ENCODE assay signal across 21 cellular contexts in the genomic region with DNA sequence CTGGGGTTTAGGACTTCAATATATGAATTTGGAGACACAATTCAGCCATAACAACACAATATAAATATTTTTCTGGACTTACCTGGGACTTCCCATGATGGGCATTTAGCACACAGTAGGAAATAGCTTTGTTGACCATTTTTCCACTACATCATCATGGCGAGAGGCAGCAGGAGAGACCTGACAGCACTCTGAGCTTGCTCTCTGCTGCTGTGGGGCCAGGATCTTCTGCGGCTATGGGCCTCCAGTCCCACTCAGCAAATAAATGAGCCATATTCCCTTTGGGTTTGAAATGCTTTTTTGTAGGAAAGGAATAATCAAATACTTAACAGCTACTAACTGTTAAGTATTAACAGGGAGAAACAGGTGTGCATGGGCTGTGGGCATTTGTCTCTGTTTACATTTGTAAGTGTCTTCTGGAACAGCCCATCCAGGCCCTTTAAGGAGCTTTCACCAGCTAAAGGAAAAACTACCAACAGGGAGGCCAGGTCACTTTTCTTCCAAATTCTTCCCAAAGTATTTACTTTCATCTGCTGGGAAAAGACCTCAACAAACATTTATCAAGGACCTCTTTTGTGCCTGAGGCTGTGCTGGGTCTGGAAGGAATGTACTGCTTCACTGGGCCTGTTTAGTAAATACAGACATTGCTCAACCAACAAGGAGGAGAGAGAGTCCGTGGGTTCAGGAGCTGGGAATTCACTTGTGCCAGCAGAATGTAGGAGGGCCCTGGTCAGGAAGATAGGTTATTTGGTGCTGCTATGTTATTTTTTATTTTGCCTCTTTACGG.
DNase-seq lines count a peak whose midpoint lies in the region; ATAC-seq and TF ChIP-seq lines count a peak whose summit lies in the region.
"Had no signal": no experiment of that assay in that cellular context is flagged by ENCODE, and none has a peak within 500 bp of the region (broad histone marks: within the 10 kb centered on the region; RNA-seq: fewer than 3 reads in every experiment).

No MANE protein-coding gene starts in this region.

- no peak overlapping the region for H3K27ac ChIP-seq in PC-9
- no peak overlapping the region for H3K27ac ChIP-seq in heart left ventricle
- H3K27ac ChIP-seq: adrenal gland, colonic mucosa, transverse colon had no signal

- 82 to 88% (median 85%) methylated on average over 4 of the region's 4 CpGs for WGBS in heart left ventricle, 4 donors

- no peaks in the 10 kb centered on the region for H3K36me3 ChIP-seq in PC-9 (ENCODE audit: low read depth)
- H3K36me3 ChIP-seq in heart left ventricle = no peaks in the 10 kb centered on the region
- H3K36me3 ChIP-seq: adrenal gland, colonic mucosa, transverse colon had no signal

- H3K4me3 ChIP-seq in PC-9 (no peak overlapping the region), heart left ventricle (no peak overlapping the region)
- H3K4me3 ChIP-seq: adrenal gland, colonic mucosa, transverse colon had no signal

- no peaks in the 10 kb centered on the region for H3K9me2 ChIP-seq in PC-9 (ENCODE audit: insufficient read depth)

- intact Hi-C loops in PC-9 (cut with micrococcal nuclease; ENCODE audit: unreplicated experiment) = loop anchor here (10.0 kb wide), 1 partner anchor 249 kb away; no protein-coding TSS in a partner anchor
- intact Hi-C loops in heart left ventricle (cut with DNase I) = loop anchor here in 1 of 10 donors (2.0 kb wide), 1 partner anchor 23 kb away; no protein-coding TSS in a partner anchor

- CTCF ChIA-PET in PC-9 (lab: Charles Lee) = interaction anchor here (0.6 kb wide), 1 partner anchor 167 kb away, joined by 7 read pairs; no protein-coding TSS in a partner anchor

- no peak for TF ChIP-seq POLR2A in heart left ventricle (IDR thresholded peaks at IDR 0.05)

- H4K20me1 ChIP-seq in PC-9 (ENCODE audit: insufficient read depth) = no peaks in the 10 kb centered on the region

- H3K9me3 ChIP-seq in PC-9 (ENCODE audit: insufficient read depth, low read depth) (no peaks in the 10 kb centered on the region), heart left ventricle (peaks cover 0 to 9% (median 0%) of the 10 kb centered on the region in 12 donors)
- H3K9me3 ChIP-seq: adrenal gland, colonic mucosa, transverse colon had no signal

- POLR2A ChIA-PET in PC-9 (lab: Charles Lee; ENCODE audit: unreplicated experiment) = no interaction called here

- H3K4me1 ChIP-seq in PC-9 (replicated peaks; ENCODE audit: insufficient read depth) (peaks cover 34% of the 10 kb centered on the region), heart left ventricle (no peaks in the 10 kb centered on the region)
- H3K4me1 ChIP-seq: adrenal gland had no signal

- peak; percentile 53 for DNase-seq in DMS53 treated with DMSO at 0.1 percent for 48 hours (lab: John Stamatoyannopoulos, UW; ENCODE audit: unreplicated experiment)
- DNase-seq in PC-9 = peak in 1 of 2 experiments; percentile 77
- peak; percentile 47 for DNase-seq in kidney tubule cell (ENCODE audit: low spot score)
- peak; percentile 97 for DNase-seq in renal cortical epithelial cell (ENCODE audit: low read depth)
- no peak for DNase-seq in stimulated activated CD4-positive, alpha-beta T cell treated with anti-CD3 and anti-CD28 coated beads, Interleukin-2, amount 100 ng/mL, for 48 hours
- no peak for DNase-seq in SIG-M5 treated with dmso at 0.1 percent for 504 hours (lab: John Stamatoyannopoulos, UW; ENCODE audit: unreplicated experiment)
- no peak for DNase-seq in heart left ventricle
- DNase-seq: activated CD8-positive, alpha-beta T cell treated with anti-CD3 and anti-CD28 coated beads for 36 hours; activated gamma-delta T cell; activated T-cell treated with anti-CD3 and anti-CD28 coated beads for 4 hours; adrenal gland; colonic mucosa; HCEC 1CT; KBM-7; left ventricle myocardium superior; NCI-H146; SHP77 treated with DMSO at 0.1 percent for 48 hours; stimulated activated CD4-positive, alpha-beta T cell treated with anti-CD3 and anti-CD28 coated beads, Interleukin-4, amount 100 ng/mL, for 4 hours; transverse colon had no signal

- H3K27me3 ChIP-seq in PC-9 (ENCODE audit: insufficient read depth, low read depth) (no peaks in the 10 kb centered on the region), heart left ventricle (peaks cover 0 to 16% (median 4%) of the 10 kb centered on the region in 9 donors)
- H3K27me3 ChIP-seq: adrenal gland, colonic mucosa, transverse colon had no signal

- no peaks in the 10 kb centered on the region for H3K79me2 ChIP-seq in PC-9 (ENCODE audit: low read depth)

- no TSS peak for BruUV-seq in PC-9 (replicated peaks; lab: Mats Ljungman, UMichigan)

- H3K4me2 ChIP-seq in PC-9 = peak overlapping the region; percentile 11

- H2AFZ ChIP-seq in PC-9 = no peak overlapping the region

- peaks cover 13% of the 10 kb centered on the region; the same call in 1 of the 2 replicates for H3F3A ChIP-seq in PC-9 (ENCODE audit: insufficient read depth, low read depth)

- ATAC-seq in heart left ventricle = no peak
- ATAC-seq: activated CD4-positive, CD25-positive, alpha-beta regulatory T cell treated with anti-CD3 and anti-CD28 coated beads, Interleukin-2, amount 50 U/mL, for 24 hours; activated CD8-positive, alpha-beta T cell treated with anti-CD3 and anti-CD28 coated beads for 36 hours; left ventricle myocardium superior; PC-3 had no signal

- no peak for TF ChIP-seq CTCF in PC-9 (conservative IDR thresholded peaks at IDR 0.05)
- no peak for TF ChIP-seq CTCF in heart left ventricle (IDR thresholded peaks at IDR 0.05)

Comparison
In these comparisons a context has a peak if more than half of its experiments do, and no peak if none do; other contexts are left out.
1. DNase-seq: peak in DMS53 treated with DMSO at 0.1 percent for 48 hours (single experiment), kidney tubule cell (single experiment) and renal cortical epithelial cell (single experiment); none in stimulated activated CD4-positive, alpha-beta T cell treated with anti-CD3 and anti-CD28 coated beads, Interleukin-2, amount 100 ng/mL, for 48 hours (0 of 2), SIG-M5 treated with dmso at 0.1 percent for 504 hours (single experiment) and heart left ventricle (0 of 5).